8 cellular contexts compared by ENCODE assay signal in the genomic region with DNA sequence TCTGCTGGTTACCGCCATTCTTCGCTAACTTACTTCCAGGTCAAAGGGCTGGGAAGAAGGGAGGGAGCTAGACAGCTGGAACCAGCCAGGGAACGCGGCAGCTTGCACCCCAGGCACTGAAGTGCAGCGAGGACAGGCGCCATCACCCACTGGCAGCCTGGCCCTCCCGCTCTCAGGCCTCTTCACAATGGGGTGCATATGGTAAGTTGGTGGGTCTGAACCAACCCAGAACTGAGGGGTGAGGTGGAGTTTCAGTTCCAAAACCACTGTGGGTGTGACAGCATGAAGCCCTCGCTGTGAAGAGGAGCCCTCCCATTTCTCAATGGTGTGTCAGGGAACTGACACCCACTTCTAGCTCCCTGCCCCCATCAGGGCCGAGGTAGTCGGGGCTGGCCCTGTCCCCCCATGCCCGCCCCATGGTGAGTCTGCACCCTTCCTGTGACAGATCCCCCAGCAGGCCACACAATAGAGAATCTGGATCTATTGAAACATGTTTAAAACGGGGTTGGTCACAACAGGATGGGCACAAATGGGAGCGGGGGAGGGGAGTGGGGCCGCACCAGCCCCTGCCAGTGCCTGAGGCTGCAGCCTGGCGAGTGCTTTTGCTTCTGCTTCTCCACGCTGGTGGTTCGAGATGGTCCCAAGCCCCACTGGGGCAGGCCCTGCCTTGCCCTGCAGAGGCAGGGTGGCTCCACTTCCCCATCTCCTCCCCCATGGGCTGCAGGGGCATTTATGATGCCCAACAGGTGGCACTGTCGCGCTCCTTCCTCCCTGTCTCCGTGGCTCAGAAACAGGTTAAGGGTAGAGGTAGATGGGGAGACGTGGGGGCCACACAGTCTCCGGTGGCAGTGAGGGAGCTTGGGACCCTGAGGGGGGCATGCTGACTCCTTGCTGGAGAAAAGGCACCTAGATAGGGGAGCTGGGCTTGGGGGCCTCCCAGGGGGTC. TPM values are rescaled to one million over a fixed set of nuclear protein-coding genes. Genes with fewer than 3 reads are reported as not detected.
DNase-seq lines count a peak whose midpoint lies in the region; ATAC-seq and TF ChIP-seq lines count a peak whose summit lies in the region.

No MANE protein-coding gene starts in this region.

- peaks cover 26% of the 10 kb centered on the region for H3K36me3 Mint-ChIP-seq in activated naive CD4-positive, alpha-beta T cell treated with anti-CD3 and anti-CD28 coated beads for 36 hours (ENCODE audit: low read depth)

- H3K27me3 Mint-ChIP-seq in activated naive CD4-positive, alpha-beta T cell treated with anti-CD3 and anti-CD28 coated beads for 36 hours (ENCODE audit: low read depth) = no peaks in the 10 kb centered on the region

- no peaks in the 10 kb centered on the region; the same call in 1 of the 2 replicates for H3K9me3 ChIP-seq in AG04450 (ENCODE audit: control insufficient read depth, insufficient read depth, low read length)

- no peak overlapping the region for H3K27ac ChIP-seq in AG04450 (ENCODE audit: low read depth, low read length)

- no peaks in the 10 kb centered on the region for H3K9me3 Mint-ChIP-seq in activated naive CD4-positive, alpha-beta T cell treated with anti-CD3 and anti-CD28 coated beads for 36 hours

- no peak overlapping the region for H3K4me3 ChIP-seq in AG04450 (ENCODE audit: low read depth, low read length)

- POLR2A ChIA-PET in AG04450 (lab: Yijun Ruan, JAX) = interaction anchor here (1.1 kb wide), 1 partner anchor 76 kb away, joined by 4 read pairs; the partner anchor contains the start of gene MAP3K3

- CTCF ChIA-PET in AG04450 (lab: Charles Lee) = interaction anchor here (0.7 to 1.5 kb wide), 4 partner anchors 10 to 273 kb away, joined by 3 to 4 read pairs (median 4); no protein-coding TSS in a partner anchor
- CTCF ChIA-PET in activated naive CD4-positive, alpha-beta T cell treated with anti-CD3 and anti-CD28 coated beads for 36 hours (lab: Charles Lee) = interaction anchor here (0.7 to 2.2 kb wide), 23 partner anchors 10 to 272 kb away, joined by 3 to 14 read pairs (median 3); partner anchors contain the start of genes CCDC47, DDX42 and MAP3K3

- TF ChIP-seq CTCF in AG04450 (IDR thresholded peaks at IDR 0.05; ENCODE audit: low read depth, low read length) = peak; percentile 61

- DNase-seq in AG04450 (ENCODE audit: low read depth, low spot score) = no peak
- peak; percentile 30 for DNase-seq in HT-29 (ENCODE audit: low spot score)
- peak; percentile 64 for DNase-seq in SKM-1 (lab: John Stamatoyannopoulos, UW; ENCODE audit: unreplicated experiment)
- peak; percentile 88 for DNase-seq in activated naive CD4-positive, alpha-beta T cell treated with anti-CD3 and anti-CD28 coated beads for 36 hours
- peak; percentile 53 for DNase-seq in hepatic stellate cell (ENCODE audit: low spot score)
- DNase-seq in stimulated activated CD4-positive, alpha-beta T cell treated with anti-CD3 and anti-CD28 coated beads, Interleukin-15, amount 100 ng/mL, for 48 hours (ENCODE audit: low read depth in 2 of 2) = peak; percentile 65 to 68

- intact Hi-C loops in activated naive CD4-positive, alpha-beta T cell treated with anti-CD3 and anti-CD28 coated beads for 36 hours (cut with micrococcal nuclease) = loop anchor here (1.0 to 5.0 kb wide), 9 partner anchors 13 to 323 kb away; partner anchors contain the start of genes CCDC47, CYB561, DCAF7 and FTSJ3

- H3K4me1 Mint-ChIP-seq in activated naive CD4-positive, alpha-beta T cell treated with anti-CD3 and anti-CD28 coated beads for 36 hours (ENCODE audit: low read depth) = peaks cover 62% of the 10 kb centered on the region

- peak; percentile 26 for ATAC-seq in GM18520 (IDR thresholded peaks at IDR 0.05; ENCODE audit: unreplicated experiment)
- no peak for ATAC-seq in HG03025 (IDR thresholded peaks at IDR 0.05; ENCODE audit: low FRiP score, unreplicated experiment)

- peak overlapping the region; percentile 92 for H3K27ac Mint-ChIP-seq in activated naive CD4-positive, alpha-beta T cell treated with anti-CD3 and anti-CD28 coated beads for 36 hours

- H3K27me3 ChIP-seq in AG04450 (ENCODE audit: control insufficient read depth, insufficient read depth, low read length) = no peaks in the 10 kb centered on the region

- H3K4me3 Mint-ChIP-seq in activated naive CD4-positive, alpha-beta T cell treated with anti-CD3 and anti-CD28 coated beads for 36 hours = peak overlapping the region; percentile 83

RNA-seq across cellular contexts. Expression of gene LIMD2, which starts 2.3 kb away (rescaled TPM):
- 13.4 and 24.6 TPM in 2 replicates for polyA plus RNA-seq in AG04450 (2011; rRNA removed)
- polyA minus RNA-seq in AG04450 (2011; rRNA and poly(A)+ RNA removed) = 4.5 and 10.3 TPM in 2 replicates
- 2.2 and 2.8 TPM in 2 replicates for total RNA-seq in HT-29 (2014; rRNA removed; shearing (Covaris generic))
- 100 to 1,000 TPM; 121 TPM for total RNA-seq in activated naive CD4-positive, alpha-beta T cell treated with anti-CD3 and anti-CD28 coated beads for 36 hours

RNA-seq across cellular contexts. Expression of gene STRADA, which starts 44.0 kb away (rescaled TPM):
- polyA plus RNA-seq in AG04450 (2011; rRNA removed) = 28.0 and 28.1 TPM in 2 replicates
- 25.8 and 27.9 TPM in 2 replicates for polyA minus RNA-seq in AG04450 (2011; rRNA and poly(A)+ RNA removed)
- 5.2 and 6.6 TPM in 2 replicates for total RNA-seq in HT-29 (2014; rRNA removed; shearing (Covaris generic))
- total RNA-seq in activated naive CD4-positive, alpha-beta T cell treated with anti-CD3 and anti-CD28 coated beads for 36 hours = 10 to 100 TPM; 73.2 to 76.3 TPM

Comparison
In these comparisons a context has a peak if more than half of its experiments do, and no peak if none do; other contexts are left out.
1. RNA of gene LIMD2, which starts 2.3 kb away (total RNA-seq): 121 TPM in activated naive CD4-positive, alpha-beta T cell treated with anti-CD3 and anti-CD28 coated beads for 36 hours; 2.2 to 2.8 TPM in HT-29; every median in the first group is over 10 times any median in the second.